In the genomic region with DNA sequence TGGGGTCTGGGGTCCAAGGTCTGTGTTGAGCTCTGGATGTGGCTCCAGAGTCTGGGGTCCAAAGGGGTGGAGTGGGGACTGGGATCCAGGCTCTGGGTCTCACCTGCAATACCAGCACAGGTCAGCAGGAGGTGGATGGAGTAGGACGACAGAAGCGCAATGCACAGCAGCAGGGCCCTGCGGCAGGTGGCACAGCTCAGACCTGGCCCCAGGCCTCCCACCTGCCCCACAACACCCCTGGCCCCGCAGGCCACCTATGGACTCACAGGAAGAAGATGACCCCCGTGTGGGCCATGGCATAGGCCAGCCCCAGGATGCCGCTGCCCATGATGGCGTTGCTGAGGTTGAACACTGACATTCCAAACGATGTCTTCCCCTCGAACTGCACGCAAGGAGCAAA, we compare ENCODE assay signal across 7 cellular contexts. TPM values are rescaled to one million over a fixed set of nuclear protein-coding genes. Genes with fewer than 3 reads are reported as not detected.
DNase-seq lines count a peak whose midpoint lies in the region; ATAC-seq and TF ChIP-seq lines count a peak whose summit lies in the region.

No MANE protein-coding gene starts in this region.

- H3K9me3 ChIP-seq in GM23248 (ENCODE audit: low read depth) = no peaks in the 10 kb centered on the region
- H3K9me3 ChIP-seq in WERI-Rb-1 (ENCODE audit: severe bottlenecking) = no peaks in the 10 kb centered on the region

- H2AFZ ChIP-seq in GM23248 = no peak overlapping the region

- no peak overlapping the region for H3K27ac ChIP-seq in GM23248
- H3K27ac ChIP-seq in WERI-Rb-1 = peak overlapping the region; percentile 90

- TF ChIP-seq CTCF in WERI-Rb-1 (IDR thresholded peaks at IDR 0.05; ENCODE audit: low read depth, low read length) = peak; percentile 79

- no peak overlapping the region for H3K9ac ChIP-seq in GM23248

- no peak for DNase-seq in GM23248
- DNase-seq in WERI-Rb-1 = peak; percentile 61
- peak; percentile 18 to 43 for DNase-seq in erythroblast (lab: John Stamatoyannopoulos, UW)
- DNase-seq in stimulated activated CD4-positive, alpha-beta T cell treated with anti-CD3 and anti-CD28 coated beads, Interleukin-4, amount 100 ng/mL, for 4 hours = peak; percentile 14 to 21
- no peak for DNase-seq in DMS153 (lab: John Stamatoyannopoulos, UW)
- DNase-seq in NCI-H1930 (lab: John Stamatoyannopoulos, UW) = no peak

- H3K36me3 ChIP-seq in GM23248 (ENCODE audit: low read depth) (no peaks in the 10 kb centered on the region), WERI-Rb-1 (peaks cover 59% of the 10 kb centered on the region)

- no peaks in the 10 kb centered on the region; the same call in 1 of the 2 replicates for H3F3A ChIP-seq in GM23248 (ENCODE audit: insufficient read depth)

- H3K4me3 ChIP-seq in GM23248 (peak overlapping the region; percentile 75), WERI-Rb-1 (ENCODE audit: low read depth, low read length) (peak overlapping the region; percentile 50)

- peaks cover 3% of the 10 kb centered on the region; the same call in 1 of the 2 replicates for H3K4me1 ChIP-seq in GM23248 (ENCODE audit: insufficient read depth)

- H3K4me2 ChIP-seq in GM23248 (ENCODE audit: unreplicated experiment) = peak overlapping the region; percentile 90

- H3K79me2 ChIP-seq in GM23248 (ENCODE audit: insufficient read depth) = no peaks in the 10 kb centered on the region; the same call in 1 of the 2 replicates

- in situ Hi-C loops in GM23248 (cut with MboI) = no loop called here

- TF ChIP-seq POLR2A in erythroblast (IDR thresholded peaks at IDR 0.05; ENCODE audit: low read length) = no peak

- no peaks in the 10 kb centered on the region for H4K20me1 ChIP-seq in GM23248 (ENCODE audit: insufficient read depth)

- no peak for ATAC-seq in HG03025 (IDR thresholded peaks at IDR 0.05; ENCODE audit: low FRiP score, unreplicated experiment)

- 67 to 93% methylated on average over 3 to 9 of the region's 10 CpGs for WGBS in GM23248 (ENCODE audit: low coverage in 1 of 2, low lambda C conversion rate in 2 of 2, missing lambda C conversion rate in 2 of 2), 2 experiments

- no peaks in the 10 kb centered on the region for H3K9me2 ChIP-seq in GM23248 (ENCODE audit: insufficient read depth)

- H3K27me3 ChIP-seq in GM23248 (replicated peaks; ENCODE audit: insufficient read depth) (no peaks in the 10 kb centered on the region), WERI-Rb-1 (ENCODE audit: insufficient read depth, low read depth, severe bottlenecking) (no peaks in the 10 kb centered on the region)

RNA-seq across cellular contexts. Expression of gene SLC38A5, which starts 3.4 kb away (rescaled TPM):
- 34.5 and 35.3 TPM in 2 replicates for total RNA-seq in GM23248 (2014; rRNA removed; shearing (Covaris generic))
- 31.5 and 32.4 TPM in 2 replicates for polyA plus RNA-seq in GM23248 (2016; fragmentation: Nextera tagmentation; extraction: Ambion mirVana)

RNA-seq across cellular contexts. Expression of gene FTSJ1, which starts 9.3 kb away (rescaled TPM):
- 95.2 and 152 TPM in 2 replicates for total RNA-seq in GM23248 (2014; rRNA removed; shearing (Covaris generic))
- 64.9 and 70.6 TPM in 2 replicates for polyA plus RNA-seq in GM23248 (2016; fragmentation: Nextera tagmentation; extraction: Ambion mirVana)

RNA-seq across cellular contexts. Expression of gene PORCN, which starts 42.1 kb away (rescaled TPM):
- 15.4 and 32.2 TPM in 2 replicates for total RNA-seq in GM23248 (2014; rRNA removed; shearing (Covaris generic))
- polyA plus RNA-seq in GM23248 (2016; fragmentation: Nextera tagmentation; extraction: Ambion mirVana) = 20.3 and 22.9 TPM in 2 replicates

RNA-seq across cellular contexts. Expression of gene EBP, which starts 54.9 kb away (rescaled TPM):
- 17.0 and 21.1 TPM in 2 replicates for total RNA-seq in GM23248 (2014; rRNA removed; shearing (Covaris generic))
- polyA plus RNA-seq in GM23248 (2016; fragmentation: Nextera tagmentation; extraction: Ambion mirVana) = 45.0 and 48.3 TPM in 2 replicates

RNA-seq across cellular contexts. Expression of gene SSX4B, which starts 54.9 kb away (rescaled TPM):
- total RNA-seq in GM23248 (2014; rRNA removed; shearing (Covaris generic)) = not detected in 2 replicates
- not detected in 2 replicates for polyA plus RNA-seq in GM23248 (2016; fragmentation: Nextera tagmentation; extraction: Ambion mirVana)

Comparison
In these comparisons a context has a peak if more than half of its experiments do, and no peak if none do; other contexts are left out.
1. DNase-seq: peak in WERI-Rb-1 (single experiment), erythroblast (2 of 2) and stimulated activated CD4-positive, alpha-beta T cell treated with anti-CD3 and anti-CD28 coated beads, Interleukin-4, amount 100 ng/mL, for 4 hours (2 of 2); none in GM23248 (single experiment), DMS153 (single experiment) and NCI-H1930 (0 of 2).